ENCODE assay signal across 8 cellular contexts in the genomic region with DNA sequence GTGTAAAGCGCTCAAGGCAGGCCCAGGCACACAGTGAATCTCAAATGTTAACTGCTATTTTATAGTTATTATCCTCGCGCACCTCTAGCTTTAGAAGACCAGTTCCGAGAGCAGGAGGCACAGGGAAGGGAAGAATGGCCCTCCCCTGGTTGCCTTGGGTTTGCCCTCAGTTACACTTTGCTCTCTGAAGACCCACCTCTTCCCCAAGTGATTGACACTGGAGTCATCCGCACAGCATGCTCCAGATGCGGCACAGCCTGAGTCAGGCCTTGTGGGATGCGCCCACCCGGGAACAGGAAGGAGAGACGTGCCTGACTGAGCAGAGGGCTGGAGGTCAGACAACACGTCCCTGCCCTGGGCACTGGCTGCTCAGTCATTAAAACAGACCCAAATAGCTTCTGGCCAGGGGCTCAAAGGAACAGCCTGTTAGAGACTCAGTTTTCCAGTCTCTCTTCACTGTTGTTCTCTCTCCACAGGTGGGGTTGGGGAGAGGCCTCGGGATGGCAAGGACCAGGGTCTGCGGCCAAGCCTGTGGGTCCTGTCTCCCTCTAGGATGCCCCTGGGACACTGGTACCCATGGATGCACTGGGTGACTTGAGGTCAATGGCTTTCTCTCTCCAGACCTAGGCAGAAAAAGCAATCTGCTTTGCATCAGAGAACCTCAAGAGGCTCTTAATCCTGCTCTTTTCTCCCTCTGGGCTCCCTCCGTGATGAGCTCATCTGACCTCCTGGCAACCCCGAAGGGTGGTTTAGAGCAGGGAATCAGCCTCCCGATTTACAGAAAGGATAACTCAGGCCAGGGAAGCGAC. TPM values are rescaled to one million over a fixed set of nuclear protein-coding genes. Genes with fewer than 3 reads are reported as not detected.
A peak's percentile ranks its signal among the peaks of the same experiment; 100 is the strongest.
DNase-seq lines count a peak whose midpoint lies in the region; ATAC-seq, FAIRE-seq and TF ChIP-seq lines count a peak whose summit lies in the region.

No MANE protein-coding gene starts in this region.

- peak in 3 of 4 donors; percentile 1 to 5 (median 3) for ATAC-seq in right lobe of liver
- ATAC-seq in HG02571 (IDR thresholded peaks at IDR 0.05; ENCODE audit: unreplicated experiment), result no peak
- ATAC-seq in GM21515 (IDR thresholded peaks at IDR 0.05; ENCODE audit: unreplicated experiment), result no peak

- POLR2A ChIA-PET in activated CD4-positive, alpha-beta memory T cell treated with anti-CD3 and anti-CD28 coated beads for 36 hours (lab: Charles Lee), result no interaction called here

- H3K36me3 Mint-ChIP-seq in activated CD4-positive, alpha-beta memory T cell treated with anti-CD3 and anti-CD28 coated beads for 36 hours, result no peaks in the 10 kb centered on the region

- H3K9me3 ChIP-seq in right lobe of liver, result no peaks in the 10 kb centered on the region

- no peaks in the 10 kb centered on the region for H3K27me3 Mint-ChIP-seq in activated CD4-positive, alpha-beta memory T cell treated with anti-CD3 and anti-CD28 coated beads for 36 hours

- H3K4me1 Mint-ChIP-seq in activated CD4-positive, alpha-beta memory T cell treated with anti-CD3 and anti-CD28 coated beads for 36 hours (ENCODE audit: low read depth), result peaks cover 10% of the 10 kb centered on the region

- no peak for FAIRE-seq in bronchial epithelial cell (lab: Jason Lieb, UNC)

- H3K27ac ChIP-seq in right lobe of liver, result peak overlapping the region in 2 of 3 donors; percentile 61 to 84

- H3K9me3 Mint-ChIP-seq in activated CD4-positive, alpha-beta memory T cell treated with anti-CD3 and anti-CD28 coated beads for 36 hours, result no peaks in the 10 kb centered on the region

- intact Hi-C loops in right lobe of liver (cut with DNase I), result no loop called here
- intact Hi-C loops in activated CD4-positive, alpha-beta memory T cell treated with anti-CD3 and anti-CD28 coated beads for 36 hours (cut with micrococcal nuclease), result no loop called here

- H3K27me3 ChIP-seq in bronchial epithelial cell (ENCODE audit: control insufficient read depth, insufficient read depth, low read length) (no peaks in the 10 kb centered on the region), right lobe of liver (no peaks in the 10 kb centered on the region)

- no peak for TF ChIP-seq POLR2A in right lobe of liver (IDR thresholded peaks at IDR 0.05)

- WGBS in right lobe of liver (ENCODE audit: insufficient coverage, low coverage, low lambda C conversion rate, missing lambda C conversion rate), result 70% methylated on average over 10 of the region's 16 CpGs

- TF ChIP-seq CTCF in bronchial epithelial cell (IDR thresholded peaks at IDR 0.05; ENCODE audit: insufficient read depth, low read length, severe bottlenecking), result no peak
- no peak for TF ChIP-seq CTCF in right lobe of liver (IDR thresholded peaks at IDR 0.05)

- H3K4me3 ChIP-seq in bronchial epithelial cell (ENCODE audit: low read depth, low read length) (no peak overlapping the region), right lobe of liver (no peak overlapping the region)

- H3K36me3 ChIP-seq in bronchial epithelial cell (ENCODE audit: control insufficient read depth, insufficient read depth, low read length) (peaks cover 4% of the 10 kb centered on the region), right lobe of liver (no peaks in the 10 kb centered on the region)

- no peak overlapping the region for H3K4me3 Mint-ChIP-seq in activated CD4-positive, alpha-beta memory T cell treated with anti-CD3 and anti-CD28 coated beads for 36 hours

- CTCF ChIA-PET in activated CD4-positive, alpha-beta memory T cell treated with anti-CD3 and anti-CD28 coated beads for 36 hours (lab: Charles Lee), result interaction anchor here (3.3 to 4.7 kb wide), 2 partner anchors 10 to 58 kb away, joined by 14 to 25 read pairs; no protein-coding TSS in a partner anchor

- H3K4me1 ChIP-seq in right lobe of liver, result peaks cover 0 to 38% (median 14%) of the 10 kb centered on the region in 4 donors

- DNase-seq in GDM1 (lab: John Stamatoyannopoulos, UW) (peak; percentile 57), NCI-H2227 treated with DMSO at 0.1 percent for 48 hours (lab: John Stamatoyannopoulos, UW) (peak; percentile 34), bronchial epithelial cell (ENCODE audit: low read depth) (peak; percentile 65), right lobe of liver (no peak)
- no peak for DNase-seq in activated CD4-positive, alpha-beta T cell treated with anti-CD3 and anti-CD28 coated beads, Interleukin-2, amount 50 U/mL, for 1 hour
- DNase-seq in activated CD4-positive, alpha-beta memory T cell treated with anti-CD3 and anti-CD28 coated beads for 36 hours, result no peak

- no peak overlapping the region for H3K27ac Mint-ChIP-seq in activated CD4-positive, alpha-beta memory T cell treated with anti-CD3 and anti-CD28 coated beads for 36 hours

RNA-seq across cellular contexts. Expression of a gene that starts 13.6 kb away (rescaled TPM):
- 8.7 and 9.2 TPM in 2 replicates for total RNA-seq in bronchial epithelial cell
- total RNA-seq in right lobe of liver, result 10 to 100 TPM; 13.9 to 45.9 (median 16.6) TPM
- 10 to 100 TPM; 17.5 to 19.6 TPM for total RNA-seq in activated CD4-positive, alpha-beta memory T cell treated with anti-CD3 and anti-CD28 coated beads for 36 hours

RNA-seq across cellular contexts. Expression of a gene that starts 43.3 kb away (rescaled TPM):
- 16.3 and 17.1 TPM in 2 replicates for total RNA-seq in bronchial epithelial cell
- total RNA-seq in right lobe of liver, result 1 to 10 TPM; 3.5 to 6.4 (median 4.6) TPM
- 1 to 10 TPM; 3.6 to 4.0 TPM for total RNA-seq in activated CD4-positive, alpha-beta memory T cell treated with anti-CD3 and anti-CD28 coated beads for 36 hours

Comparison
In these comparisons a context has a peak if more than half of its experiments do, and no peak if none do; other contexts are left out.
1. DNase-seq: peak in GDM1 (single experiment), NCI-H2227 treated with DMSO at 0.1 percent for 48 hours (single experiment) and bronchial epithelial cell (single experiment); none in right lobe of liver (0 of 3), activated CD4-positive, alpha-beta T cell treated with anti-CD3 and anti-CD28 coated beads, Interleukin-2, amount 50 U/mL, for 1 hour (single experiment) and activated CD4-positive, alpha-beta memory T cell treated with anti-CD3 and anti-CD28 coated beads for 36 hours (single experiment).
2. ATAC-seq: peak in right lobe of liver (3 of 4); none in HG02571 (single experiment) and GM21515 (single experiment).